28 cellular contexts compared by ENCODE assay signal in the genomic region with DNA sequence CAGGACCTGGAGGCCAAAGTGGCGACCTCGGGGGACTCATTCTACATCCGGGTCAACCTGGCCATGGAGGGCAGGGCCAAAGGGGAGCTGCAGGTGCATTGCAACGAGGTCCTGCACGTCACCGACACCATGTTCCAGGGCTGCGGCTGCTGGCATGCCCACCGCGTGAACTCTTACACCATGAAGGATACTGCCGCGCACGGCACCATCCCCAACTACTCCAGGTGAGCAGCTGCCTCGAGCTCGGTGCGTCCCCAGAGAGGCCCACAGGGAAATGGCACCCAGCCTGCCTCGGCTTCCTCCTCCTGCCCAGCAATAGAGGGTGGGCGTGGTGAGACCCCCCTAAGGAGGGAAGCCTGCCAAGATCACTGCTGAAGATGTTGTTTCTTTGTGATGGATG. TPM values are rescaled to one million over a fixed set of nuclear protein-coding genes. Genes with fewer than 3 reads are reported as not detected.
"Had no signal": no experiment of that assay in that cellular context is flagged by ENCODE, and none has a peak within 500 bp of the region (broad histone marks: within the 10 kb centered on the region; RNA-seq: fewer than 3 reads in every experiment).

No MANE protein-coding gene starts in this region.

- H3K4me1 Mint-ChIP-seq: immature natural killer cell; natural killer cell; stimulated activated naive B cell treated with anti-CD40 and anti-IgM and Interleukin-4, amounts not matched to agents 10 μg/mL and 1 μg/mL and 100 μg/mL, for 72 hours had no signal

- H3K4me3 ChIP-seq: left ventricle myocardium inferior, lung, neural progenitor cell, ovary, right atrium auricular region, skin epidermis, tibial nerve, uterus had no signal

- H3K36me3 Mint-ChIP-seq: immature natural killer cell, naive B cell, natural killer cell, neural progenitor cell, type B pancreatic cell had no signal

- H3K27ac ChIP-seq: left ventricle myocardium inferior, neural progenitor cell, ovary, right atrium auricular region, skin epidermis, uterus had no signal

- H3K9me3 Mint-ChIP-seq: immature natural killer cell; mesothelial cell of epicardium; naive B cell; natural killer cell; nephron progenitor cell; neural progenitor cell; stimulated activated naive B cell treated with anti-CD40 and anti-IgM and Interleukin-4, amounts not matched to agents 10 μg/mL and 1 μg/mL and 100 μg/mL, for 72 hours; stimulated activated naive CD8-positive, alpha-beta T cell treated with anti-CD3 and anti-CD28 coated beads, Interleukin-15, Interleukin-2, amounts not matched to agents 100 ng/mL and 50 ng/mL, for 24 hours; type B pancreatic cell had no signal

- FAIRE-seq: islet of Langerhans had no signal

- H3K9ac ChIP-seq: neural progenitor cell had no signal

- H3K27ac Mint-ChIP-seq: immature natural killer cell; mesothelial cell of epicardium; natural killer cell; nephron progenitor cell; neural progenitor cell; progenitor cell of endocrine pancreas; stimulated activated naive B cell treated with anti-CD40 and anti-IgM and Interleukin-4, amounts not matched to agents 10 μg/mL and 1 μg/mL and 100 μg/mL, for 72 hours; stimulated activated naive CD8-positive, alpha-beta T cell treated with anti-CD3 and anti-CD28 coated beads, Interleukin-15, Interleukin-2, amounts not matched to agents 100 ng/mL and 50 ng/mL, for 24 hours; type B pancreatic cell had no signal

- H3K36me3 ChIP-seq: left ventricle myocardium inferior, neural progenitor cell, ovary, right atrium auricular region, uterus had no signal

- DNase-seq: hypothalamus; immature natural killer cell; left ventricle myocardium inferior; mesendoderm; naive B cell; natural killer cell; nephron progenitor cell; ovary; stimulated activated CD4-positive, alpha-beta T cell treated with anti-CD3 and anti-CD28 coated beads, Interleukin-12 subunit alpha, Interleukin-12 subunit beta, amount 100 ng/mL, for 4 hours; stimulated activated CD4-positive, alpha-beta T cell treated with anti-CD3 and anti-CD28 coated beads, Interleukin-15, amount 100 ng/mL, for 24 hours; stimulated activated CD4-positive, alpha-beta T cell treated with anti-CD3 and anti-CD28 coated beads, Interleukin-2, amount 100 ng/mL, for 24 hours; stimulated activated CD4-positive, alpha-beta T cell treated with anti-CD3 and anti-CD28 coated beads, Interleukin-4, amount 100 ng/mL, for 1 hour; stimulated activated naive B cell treated with anti-CD40 and anti-IgM and Interleukin-4, amounts not matched to agents 10 μg/mL and 1 μg/mL and 100 μg/mL, for 72 hours; substantia nigra; uterus had no signal

- H3K4me1 ChIP-seq: left ventricle myocardium inferior, neural progenitor cell, right atrium auricular region, tibial nerve, uterus had no signal

- H3K9me3 ChIP-seq: left ventricle myocardium inferior, ovary, right atrium auricular region, tibial nerve, uterus had no signal

- H3K27me3 Mint-ChIP-seq: progenitor cell of endocrine pancreas; stimulated activated naive B cell treated with anti-CD40 and anti-IgM and Interleukin-4, amounts not matched to agents 10 μg/mL and 1 μg/mL and 100 μg/mL, for 72 hours; stimulated activated naive CD8-positive, alpha-beta T cell treated with anti-CD3 and anti-CD28 coated beads, Interleukin-15, Interleukin-2, amounts not matched to agents 100 ng/mL and 50 ng/mL, for 24 hours; type B pancreatic cell had no signal

- ATAC-seq: natural killer cell; sciatic nerve; stimulated activated naive B cell treated with anti-CD40 and anti-IgM and Interleukin-4, amounts not matched to agents 10 μg/mL and 1 μg/mL and 100 μg/mL, for 72 hours had no signal

- H3K4me3 Mint-ChIP-seq: immature natural killer cell; mesothelial cell of epicardium; naive B cell; natural killer cell; nephron progenitor cell; neural progenitor cell; stimulated activated naive B cell treated with anti-CD40 and anti-IgM and Interleukin-4, amounts not matched to agents 10 μg/mL and 1 μg/mL and 100 μg/mL, for 72 hours; stimulated activated naive CD8-positive, alpha-beta T cell treated with anti-CD3 and anti-CD28 coated beads, Interleukin-15, Interleukin-2, amounts not matched to agents 100 ng/mL and 50 ng/mL, for 24 hours; type B pancreatic cell had no signal

- H3K27me3 ChIP-seq: neural progenitor cell, ovary, right atrium auricular region, tibial nerve, uterus had no signal

RNA-seq across cellular contexts. Expression of a gene that starts 32.4 kb away (rescaled TPM):
- total RNA-seq: kidney epithelial cell, progenitor cell of endocrine pancreas, pulmonary artery endothelial cell, right atrium auricular region had no signal
- polyA plus RNA-seq: immature natural killer cell had no signal
